ENCODE assay signal across 12 cellular contexts in the genomic region with DNA sequence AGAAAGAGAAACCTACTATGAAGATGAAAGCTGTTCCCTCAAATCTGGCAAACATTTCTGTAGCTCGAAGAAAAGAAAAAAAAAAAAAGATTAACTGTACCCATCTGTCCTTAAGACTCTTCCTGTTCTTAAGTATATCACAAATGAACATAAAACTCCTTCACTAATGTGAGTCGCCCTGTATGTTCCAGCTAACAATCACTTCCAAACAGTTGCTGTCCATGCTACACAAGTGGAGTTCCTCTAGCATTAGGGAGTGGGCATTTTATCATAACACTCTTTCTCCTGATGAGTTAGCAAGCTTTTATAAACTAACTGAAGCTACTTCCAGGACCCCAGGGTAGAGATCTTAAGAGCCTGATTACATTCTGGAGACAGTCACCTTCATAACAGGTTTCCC. TPM values are rescaled to one million over a fixed set of nuclear protein-coding genes. Genes with fewer than 3 reads are reported as not detected.
DNase-seq lines count a peak whose midpoint lies in the region; ATAC-seq and TF ChIP-seq lines count a peak whose summit lies in the region.
"Had no signal": no experiment of that assay in that cellular context is flagged by ENCODE, and none has a peak within 500 bp of the region (broad histone marks: within the 10 kb centered on the region; RNA-seq: fewer than 3 reads in every experiment).

No MANE protein-coding gene starts in this region.

- TF ChIP-seq CTCF in cardiac muscle cell (IDR thresholded peaks at IDR 0.05; ENCODE audit: low read depth, low read length) (no peak), right atrium auricular region (IDR thresholded peaks at IDR 0.05) (no peak), hepatocyte (IDR thresholded peaks at IDR 0.05; ENCODE audit: poor library complexity) (no peak), upper lobe of right lung (IDR thresholded peaks at IDR 0.05) (no peak), body of pancreas (IDR thresholded peaks at IDR 0.05) (no peak)

- H3K27me3 Mint-ChIP-seq in activated CD4-positive, alpha-beta memory T cell treated with anti-CD3 and anti-CD28 coated beads for 36 hours = no peaks in the 10 kb centered on the region

- H3K36me3 Mint-ChIP-seq in activated CD4-positive, alpha-beta memory T cell treated with anti-CD3 and anti-CD28 coated beads for 36 hours = peaks cover 21% of the 10 kb centered on the region

- H3K36me3 ChIP-seq in cardiac muscle cell (no peaks in the 10 kb centered on the region), right atrium auricular region (no peaks in the 10 kb centered on the region), hepatocyte (replicated peaks; ENCODE audit: insufficient read depth, low read depth) (no peaks in the 10 kb centered on the region), upper lobe of right lung (no peaks in the 10 kb centered on the region), body of pancreas (replicated peaks in 1 of 2; ENCODE audit: insufficient read depth in 1 of 2, low read depth in 2 of 2) (no peaks in the 10 kb centered on the region)

- peaks cover 100% of the 10 kb centered on the region for H4K20me1 ChIP-seq in hepatocyte (ENCODE audit: insufficient read depth, poor library complexity, severe bottlenecking)

- intact Hi-C loops in activated CD4-positive, alpha-beta memory T cell treated with anti-CD3 and anti-CD28 coated beads for 36 hours (cut with micrococcal nuclease) = loop anchor here (1.0 kb wide), 1 partner anchor 8 kb away; no protein-coding TSS in a partner anchor
- intact Hi-C loops in upper lobe of right lung (cut with DNase I) (no loop called here), body of pancreas (cut with DNase I) (no loop called here)

- no peak overlapping the region for H3K27ac Mint-ChIP-seq in activated CD4-positive, alpha-beta memory T cell treated with anti-CD3 and anti-CD28 coated beads for 36 hours

- no peaks in the 10 kb centered on the region for H3K9me2 ChIP-seq in hepatocyte (replicated peaks; ENCODE audit: insufficient read depth)

- H3K27ac ChIP-seq in cardiac muscle cell = peak overlapping the region; percentile 11
- no peak overlapping the region for H3K27ac ChIP-seq in right atrium auricular region
- peak overlapping the region; percentile 4 for H3K27ac ChIP-seq in hepatocyte
- no peak overlapping the region for H3K27ac ChIP-seq in upper lobe of right lung
- no peak overlapping the region for H3K27ac ChIP-seq in body of pancreas

- H3K9me3 Mint-ChIP-seq in activated CD4-positive, alpha-beta memory T cell treated with anti-CD3 and anti-CD28 coated beads for 36 hours = no peaks in the 10 kb centered on the region

- 40% methylated on average over 2 of the region's 2 CpGs for WGBS in hepatocyte (ENCODE audit: low lambda C conversion rate, missing lambda C conversion rate)
- WGBS in body of pancreas, 2 donors = 23 to 37% methylated on average over 2 of the region's 2 CpGs

- H3K4me3 ChIP-seq in cardiac muscle cell (no peak overlapping the region), right atrium auricular region (no peak overlapping the region), hepatocyte (no peak overlapping the region), upper lobe of right lung (no peak overlapping the region), body of pancreas (no peak overlapping the region)

- H3K4me3 Mint-ChIP-seq in activated CD4-positive, alpha-beta memory T cell treated with anti-CD3 and anti-CD28 coated beads for 36 hours = peak overlapping the region; percentile 11

- peak; percentile 34 for ATAC-seq in upper lobe of right lung
- ATAC-seq in body of pancreas = no peak
- ATAC-seq in GM18873 (IDR thresholded peaks at IDR 0.05; ENCODE audit: low FRiP score, unreplicated experiment) = no peak
- ATAC-seq in GM19023 (IDR thresholded peaks at IDR 0.05; ENCODE audit: unreplicated experiment) = no peak

- H3K4me2 ChIP-seq in hepatocyte = peak overlapping the region; percentile 50

- H3K9me3 ChIP-seq in cardiac muscle cell (ENCODE audit: low read depth) = no peaks in the 10 kb centered on the region
- H3K9me3 ChIP-seq in right atrium auricular region = no peaks in the 10 kb centered on the region
- H3K9me3 ChIP-seq in hepatocyte (ENCODE audit: low read depth) = no peaks in the 10 kb centered on the region
- no peaks in the 10 kb centered on the region for H3K9me3 ChIP-seq in upper lobe of right lung
- H3K9me3 ChIP-seq in body of pancreas = no peaks in the 10 kb centered on the region

- H3K4me1 ChIP-seq in cardiac muscle cell (ENCODE audit: low read depth) (peaks cover 35% of the 10 kb centered on the region), right atrium auricular region (peaks cover 0 to 78% of the 10 kb centered on the region in 2 donors), hepatocyte (ENCODE audit: insufficient read depth) (peaks cover 23% of the 10 kb centered on the region), upper lobe of right lung (peaks cover 69% of the 10 kb centered on the region), body of pancreas (peaks cover 73% of the 10 kb centered on the region)

- CTCF ChIA-PET in activated CD4-positive, alpha-beta memory T cell treated with anti-CD3 and anti-CD28 coated beads for 36 hours (lab: Charles Lee) = interaction anchor here (0.8 to 1.2 kb wide), 2 partner anchors 586 to 609 kb away, joined by 3 to 4 read pairs; no protein-coding TSS in a partner anchor

- POLR2A ChIA-PET in activated CD4-positive, alpha-beta memory T cell treated with anti-CD3 and anti-CD28 coated beads for 36 hours (lab: Charles Lee) = no interaction called here

- no peak for TF ChIP-seq POLR2A in body of pancreas (IDR thresholded peaks at IDR 0.05)

- no peak overlapping the region for H2AFZ ChIP-seq in hepatocyte

- H3K4me1 Mint-ChIP-seq in activated CD4-positive, alpha-beta memory T cell treated with anti-CD3 and anti-CD28 coated beads for 36 hours (ENCODE audit: low read depth) = peaks cover 84% of the 10 kb centered on the region

- DNase-seq in cardiac muscle cell (ENCODE audit: low read depth in 1 of 2, low spot score in 1 of 2) = peak; percentile 19 to 24
- DNase-seq in right atrium auricular region (ENCODE audit: low spot score) = no peak
- DNase-seq in activated CD4-positive, alpha-beta memory T cell treated with anti-CD3 and anti-CD28 coated beads for 36 hours = no peak
- DNase-seq in hepatocyte (ENCODE audit: low spot score) = no peak
- DNase-seq in upper lobe of right lung = no peak
- no peak for DNase-seq in body of pancreas
- DNase-seq: activated CD4-positive, alpha-beta T cell treated with anti-CD3 and anti-CD28 coated beads, Interleukin-2, amount 50 U/mL, for 4 hours; NCI-H748 treated with DMSO at 0.1 percent for 48 hours; stimulated activated CD4-positive, alpha-beta T cell treated with anti-CD3 and anti-CD28 coated beads, Interleukin-12 subunit alpha, Interleukin-12 subunit beta, amount 100 ng/mL, for 4 hours; substantia nigra had no signal

- H3K79me2 ChIP-seq in hepatocyte = peaks cover 100% of the 10 kb centered on the region

- H3K27me3 ChIP-seq in cardiac muscle cell (no peaks in the 10 kb centered on the region), right atrium auricular region (no peaks in the 10 kb centered on the region), hepatocyte (no peaks in the 10 kb centered on the region), upper lobe of right lung (no peaks in the 10 kb centered on the region), body of pancreas (no peaks in the 10 kb centered on the region)

RNA-seq across cellular contexts. Expression of a gene that starts 5.8 kb away (rescaled TPM):
- 47.6 and 51.3 TPM in 2 replicates for total RNA-seq in cardiac muscle cell
- 78.8 and 90.9 TPM in 2 replicates for polyA plus RNA-seq in cardiac muscle cell
- 10 to 100 TPM; 43.5 to 51.4 TPM for total RNA-seq in right atrium auricular region
- total RNA-seq in activated CD4-positive, alpha-beta memory T cell treated with anti-CD3 and anti-CD28 coated beads for 36 hours = 10 to 100 TPM; 75.8 to 79.5 TPM
- total RNA-seq in hepatocyte = 63.9 and 79.0 TPM in 2 replicates
- polyA plus RNA-seq in hepatocyte = 54.9 and 66.4 TPM in 2 replicates
- total RNA-seq in upper lobe of right lung = 80.6 TPM
- total RNA-seq in body of pancreas = 10 to 100 TPM; 26.5 to 33.3 TPM

Comparison
In these comparisons a context has a peak if more than half of its experiments do, and no peak if none do; other contexts are left out.
1. DNase-seq: peak in cardiac muscle cell (2 of 2); none in right atrium auricular region (single experiment), activated CD4-positive, alpha-beta memory T cell treated with anti-CD3 and anti-CD28 coated beads for 36 hours (single experiment), hepatocyte (single experiment), upper lobe of right lung (single experiment) and body of pancreas (0 of 4).
2. H3K27ac ChIP-seq: peak in cardiac muscle cell (single experiment) and hepatocyte (single experiment); none in right atrium auricular region (0 of 2), upper lobe of right lung (single experiment) and body of pancreas (0 of 4).